In the genomic region with DNA sequence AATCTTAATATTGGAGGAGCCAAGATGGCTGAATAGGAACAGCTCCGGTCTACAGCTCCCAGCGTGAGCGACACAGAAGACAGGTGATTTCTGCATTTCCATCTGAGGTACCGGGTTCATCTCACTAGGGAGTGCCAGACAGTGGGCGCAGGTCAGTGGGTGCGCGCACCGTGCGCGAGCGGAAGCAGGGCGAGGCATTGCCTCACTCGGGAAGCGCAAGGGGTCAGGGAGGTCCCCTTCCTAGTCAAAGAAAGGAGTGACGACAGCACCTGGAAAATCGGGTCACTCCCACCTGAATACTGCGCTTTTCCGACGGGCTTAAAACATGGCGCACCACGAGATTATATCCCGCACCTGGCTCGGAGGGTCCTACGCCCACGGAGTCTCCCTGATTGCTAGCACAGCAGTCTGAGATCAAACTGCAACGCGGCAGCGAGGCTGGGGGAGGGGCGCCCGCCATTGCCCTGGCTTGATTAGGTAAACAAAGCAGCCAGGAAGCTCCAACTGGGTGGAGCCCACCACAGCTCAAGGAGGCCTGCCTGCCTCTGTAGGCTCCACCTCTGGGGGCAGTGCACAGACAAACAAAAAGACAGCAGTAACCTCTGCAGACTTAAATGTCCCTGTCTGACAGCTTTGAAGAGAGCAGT, we compare ENCODE assay signal across 1 cellular context.
TF ChIP-seq lines count a peak whose summit lies in the region.
"Not testable (repeated sequence)": the region's sequence is repeated elsewhere in the genome, so short reads cannot be mapped to it uniquely, and the experiment has no call there.

No MANE protein-coding gene starts in this region.

TF ChIP-seq in K562, 482 proteins besides CTCF, POLR2A, EP300 and RAD21 (continued from another document):
- TF ChIP-seq RBFOX2 (IDR thresholded peaks at IDR 0.05; ENCODE audit: low read depth, low read length) (peak; percentile 46), HNRNPLL (IDR thresholded peaks at IDR 0.05; ENCODE audit: low read depth, low read length, poor library complexity, severe bottlenecking) (peak; percentile 20), ATF7 (IDR thresholded peaks at IDR 0.05) (peak; percentile 10; the same call in 1 of the 2 replicates), CXXC5 (CRISPR knock-in tag; IDR thresholded peaks at IDR 0.05) (0 out of 2 replicates have a peak, but pooled peaks have one; percentile 15), TAF9B (IDR thresholded peaks at IDR 0.05; ENCODE audit: partially characterized antibody) (peak; percentile 21), GABPA (tag; conservative IDR thresholded peaks at IDR 0.05; ENCODE audit: low read depth) (0 out of 2 replicates have a peak, but pooled peaks have one; percentile 27), NR2C1 (tag; IDR thresholded peaks at IDR 0.05) (0 out of 2 replicates have a peak, but pooled peaks have one; percentile 12), ATF1 (tag; IDR thresholded peaks at IDR 0.05) (peak; percentile 62; the same call in 1 of the 2 replicates)
- not testable (repeated sequence) for TF ChIP-seq NR2C1 (IDR thresholded peaks at IDR 0.05); ATF1 (CRISPR knock-in tag; IDR thresholded peaks at IDR 0.05)
TF ChIP-seq in K562: peak in this region for 19; not testable (repeated sequence) for 463.
